1 cellular context compared by ENCODE assay signal in genomic region chr11:104968856-104969776, GRCh38.
TF ChIP-seq lines count a peak whose summit lies in the region.

No MANE protein-coding gene starts in this region.

TF ChIP-seq in SK-N-SH, 30 proteins besides CTCF, POLR2A, EP300 and RAD21:
- TF ChIP-seq FOSL2 (IDR thresholded peaks at IDR 0.05; ENCODE audit: borderline replicate concordance, low read depth) (no peak), POLR2AphosphoS5 (IDR thresholded peaks at IDR 0.05; ENCODE audit: low read depth, low read length) (no peak), RCOR1 (IDR thresholded peaks at IDR 0.05; ENCODE audit: low read length) (no peak), IRF3 (IDR thresholded peaks at IDR 0.05; ENCODE audit: low read depth, low read length) (no peak), RFX5 (IDR thresholded peaks at IDR 0.05; ENCODE audit: low read length) (no peak), GATA2 (CRISPR knock-in tag; IDR thresholded peaks at IDR 0.05) (no peak), TAF1 (IDR thresholded peaks at IDR 0.05; ENCODE audit: borderline replicate concordance, low read depth, low read length) (no peak), MEF2A (IDR thresholded peaks at IDR 0.05; ENCODE audit: borderline replicate concordance, low read depth) (no peak)
